Comparison of ENCODE assay signal across 8 cellular contexts in the genomic region with DNA sequence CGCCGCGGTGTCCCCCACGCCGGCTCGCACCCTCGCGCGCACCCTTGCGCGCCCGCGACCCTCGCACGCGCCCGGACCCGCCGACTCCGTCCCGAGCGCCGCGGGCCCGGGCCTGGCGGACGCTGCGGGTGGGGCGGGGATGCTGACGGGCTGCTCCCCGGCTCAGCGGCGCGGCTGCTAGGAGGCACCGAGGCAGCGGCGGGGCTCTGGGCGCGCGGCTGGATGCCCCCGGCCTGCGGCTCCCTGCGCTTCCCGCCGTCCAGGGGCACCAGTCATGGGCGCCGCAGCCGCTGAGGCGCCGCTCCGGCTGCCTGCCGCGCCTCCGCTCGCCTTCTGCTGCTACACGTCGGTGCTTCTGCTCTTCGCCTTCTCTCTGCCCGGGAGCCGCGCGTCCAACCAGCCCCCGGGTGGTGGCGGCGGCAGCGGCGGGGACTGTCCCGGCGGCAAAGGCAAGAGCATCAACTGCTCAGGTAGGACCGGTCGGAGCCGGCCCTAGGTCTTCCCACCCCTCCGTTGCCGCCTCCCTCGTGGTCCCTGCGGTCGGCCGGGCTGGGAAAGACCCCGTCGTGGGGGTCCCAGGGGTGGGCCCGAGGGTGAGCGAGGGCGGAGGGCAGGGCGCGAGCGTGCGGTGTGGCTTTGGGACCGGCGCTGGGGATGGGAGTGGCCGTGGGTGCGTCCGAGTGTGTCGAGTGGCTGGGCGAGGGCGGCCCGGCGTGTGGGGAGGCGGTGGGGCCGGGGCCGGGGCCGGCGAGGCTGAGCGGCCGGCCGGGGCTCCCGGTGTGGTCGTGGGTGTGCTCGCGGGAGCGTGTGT. TPM values are rescaled to one million over a fixed set of nuclear protein-coding genes. Genes with fewer than 3 reads are reported as not detected.
DNase-seq lines count a peak whose midpoint lies in the region; ATAC-seq and TF ChIP-seq lines count a peak whose summit lies in the region.

No MANE protein-coding gene starts in this region.

- peaks cover 9% of the 10 kb centered on the region for H3K27me3 Mint-ChIP-seq in GM23338 (ENCODE audit: insufficient read depth, low read depth, poor library complexity)
- H3K27me3 Mint-ChIP-seq in mesothelial cell of epicardium (ENCODE audit: low read depth), result no peaks in the 10 kb centered on the region

- no peaks in the 10 kb centered on the region for H3K9me2 ChIP-seq in GM23338 (ENCODE audit: insufficient read depth)

- H2AFZ ChIP-seq in GM23338, result no peak overlapping the region

- H3K36me3 ChIP-seq in GM23338 (ENCODE audit: insufficient read depth) (no peaks in the 10 kb centered on the region), thoracic aorta (no peaks in the 10 kb centered on the region)
- H3K36me3 ChIP-seq in effector memory CD4-positive, alpha-beta T cell (ENCODE audit: control insufficient read depth, insufficient read depth, low read length), result no peaks in the 10 kb centered on the region

- H4K20me1 ChIP-seq in GM23338 (replicated peaks; ENCODE audit: insufficient read depth), result peaks cover 15% of the 10 kb centered on the region; the same call in 1 of the 2 replicates

- peaks cover 45% of the 10 kb centered on the region for H3K79me2 ChIP-seq in GM23338 (replicated peaks; ENCODE audit: insufficient read depth)

- peak overlapping the region; percentile 88 for H3K4me3 Mint-ChIP-seq in GM23338
- H3K4me3 Mint-ChIP-seq in mesothelial cell of epicardium, result peak overlapping the region; percentile 74

- H3K4me1 ChIP-seq in GM23338 (ENCODE audit: insufficient read depth) (peaks cover 18% of the 10 kb centered on the region), thoracic aorta (ENCODE audit: control insufficient read depth in 1 of 2, low read depth in 2 of 2) (peaks cover 5 to 9% of the 10 kb centered on the region in 2 donors)
- H3K4me1 ChIP-seq in effector memory CD4-positive, alpha-beta T cell (ENCODE audit: control insufficient read depth, insufficient read depth, low read length, poor library complexity, severe bottlenecking), result no peaks in the 10 kb centered on the region

- TF ChIP-seq CTCF in GM12865 (IDR thresholded peaks at IDR 0.05; ENCODE audit: insufficient read depth, low read depth, low read length, missing control alignments) (no peak), GM23338 (conservative IDR thresholded peaks at IDR 0.05; ENCODE audit: low read depth in 2 of 2) (no peak), mesothelial cell of epicardium (IDR thresholded peaks at IDR 0.05; ENCODE audit: unreplicated experiment) (no peak), thoracic aorta (IDR thresholded peaks at IDR 0.05) (no peak)

- H3K4me3 ChIP-seq in GM12865 (ENCODE audit: low read depth, low read length), result peak overlapping the region; percentile 39
- peak overlapping the region; percentile 64 for H3K4me3 ChIP-seq in GM23338
- peak overlapping the region; percentile 45 for H3K4me3 ChIP-seq in effector memory CD4-positive, alpha-beta T cell (ENCODE audit: insufficient read depth, low read depth, low read length, poor library complexity, severe bottlenecking)
- H3K4me3 ChIP-seq in thoracic aorta, result peak overlapping the region; percentile 71

- DNase-seq in GM12865 (ENCODE audit: low read depth), result peak; percentile 34
- DNase-seq in GM23338 (ENCODE audit: low spot score), result peak; percentile 57
- peak; percentile 15 for DNase-seq in LoVo (ENCODE audit: low spot score)
- DNase-seq in activated CD4-positive, alpha-beta T cell treated with anti-CD3 and anti-CD28 coated beads for 48 hours, result peak; percentile 50
- DNase-seq in effector memory CD4-positive, alpha-beta T cell, result no peak
- DNase-seq in mesothelial cell of epicardium (ENCODE audit: low spot score in 2 of 2, unreplicated experiment in 2 of 2), result peak; percentile 33 to 64
- DNase-seq in thoracic aorta (ENCODE audit: low spot score), result no peak
- no peak for DNase-seq in HPDE6-E6E7 (ENCODE audit: extremely low spot score)

- no peaks in the 10 kb centered on the region for H3K9me3 ChIP-seq in effector memory CD4-positive, alpha-beta T cell (ENCODE audit: control insufficient read depth, low read length)
- no peaks in the 10 kb centered on the region for H3K9me3 ChIP-seq in thoracic aorta

- peaks cover 3% of the 10 kb centered on the region; the same call in 1 of the 3 replicates for H3K36me3 Mint-ChIP-seq in GM23338 (ENCODE audit: low read depth)
- H3K36me3 Mint-ChIP-seq in mesothelial cell of epicardium, result no peaks in the 10 kb centered on the region

- H3K27ac Mint-ChIP-seq in GM23338 (no peak overlapping the region), mesothelial cell of epicardium (no peak overlapping the region)

- ATAC-seq in GM23338 (peak; percentile 45), thoracic aorta (ENCODE audit: insufficient number of reproducible peaks, low FRiP score, low read depth) (no peak)

- H3K4me2 ChIP-seq in GM23338, result peak overlapping the region; percentile 84

- H3K27me3 ChIP-seq in GM23338 (ENCODE audit: insufficient read depth) (no peaks in the 10 kb centered on the region), thoracic aorta (replicated peaks; ENCODE audit: insufficient read depth) (no peaks in the 10 kb centered on the region)
- peaks cover 16% of the 10 kb centered on the region for H3K27me3 ChIP-seq in effector memory CD4-positive, alpha-beta T cell (replicated peaks; ENCODE audit: control insufficient read depth, insufficient read depth, low read length, poor library complexity, severe bottlenecking)

- H3K9me3 Mint-ChIP-seq in GM23338 (no peaks in the 10 kb centered on the region; the same call in 2 of the 3 replicates), mesothelial cell of epicardium (no peaks in the 10 kb centered on the region)

- no peak overlapping the region for H3K27ac ChIP-seq in GM23338 (ENCODE audit: low read depth)
- H3K27ac ChIP-seq in effector memory CD4-positive, alpha-beta T cell (ENCODE audit: insufficient read depth, low read length, poor library complexity, severe bottlenecking), result no peak overlapping the region
- H3K27ac ChIP-seq in thoracic aorta, result no peak overlapping the region

- H3F3A ChIP-seq in GM23338 (replicated peaks; ENCODE audit: low read depth), result 0 out of 2 replicates have a peak, but pooled peaks cover 4% of the 10 kb centered on the region

- peaks cover 35% of the 10 kb centered on the region for H3K4me1 Mint-ChIP-seq in GM23338
- peaks cover 14% of the 10 kb centered on the region for H3K4me1 Mint-ChIP-seq in mesothelial cell of epicardium

TF ChIP-seq in GM23338, 12 proteins besides CTCF, POLR2A, EP300 and RAD21 (continues in another document):
- TF ChIP-seq EZH2 (IDR thresholded peaks at IDR 0.05; ENCODE audit: low read depth, unreplicated experiment) (no peak), ZNF114 (CRISPR knock-in tag; IDR thresholded peaks at IDR 0.05) (no peak), CREB1 (CRISPR knock-in tag; IDR thresholded peaks at IDR 0.05; ENCODE audit: low read depth) (no peak), NANOG (IDR thresholded peaks at IDR 0.05; ENCODE audit: borderline replicate concordance) (no peak), POLR2AphosphoS5 (IDR thresholded peaks at IDR 0.05; ENCODE audit: low read depth) (no peak; the same call in 1 of the 2 replicates)
- TF ChIP-seq, protein P1, sequence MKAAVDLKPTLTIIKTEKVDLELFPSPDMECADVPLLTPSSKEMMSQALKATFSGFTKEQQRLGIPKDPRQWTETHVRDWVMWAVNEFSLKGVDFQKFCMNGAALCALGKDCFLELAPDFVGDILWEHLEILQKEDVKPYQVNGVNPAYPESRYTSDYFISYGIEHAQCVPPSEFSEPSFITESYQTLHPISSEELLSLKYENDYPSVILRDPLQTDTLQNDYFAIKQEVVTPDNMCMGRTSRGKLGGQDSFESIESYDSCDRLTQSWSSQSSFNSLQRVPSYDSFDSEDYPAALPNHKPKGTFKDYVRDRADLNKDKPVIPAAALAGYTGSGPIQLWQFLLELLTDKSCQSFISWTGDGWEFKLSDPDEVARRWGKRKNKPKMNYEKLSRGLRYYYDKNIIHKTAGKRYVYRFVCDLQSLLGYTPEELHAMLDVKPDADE (IDR thresholded peaks at IDR 0.05), result no peak

RNA-seq across cellular contexts. Expression of a gene that starts 0.5 kb away (rescaled TPM):
- total RNA-seq in GM23338 (2014; rRNA removed; shearing (Covaris generic)), result 75.8 and 85.2 TPM in 2 replicates
- 6.6 and 12.8 TPM in 2 replicates for polyA plus RNA-seq in GM23338 (2016; fragmentation: Nextera tagmentation; extraction: Ambion mirVana)
- 19.6 to 25.5 TPM (median 24.3 TPM) in 3 replicates for total RNA-seq in mesothelial cell of epicardium
- not detected for total RNA-seq in thoracic aorta

RNA-seq across cellular contexts. Expression of a gene that starts 46.5 kb away (rescaled TPM):
- total RNA-seq in GM23338 (2014; rRNA removed; shearing (Covaris generic)), result 30.6 and 34.5 TPM in 2 replicates
- polyA plus RNA-seq in GM23338 (2016; fragmentation: Nextera tagmentation; extraction: Ambion mirVana), result 19.0 and 19.7 TPM in 2 replicates
- total RNA-seq in mesothelial cell of epicardium (34.7 to 36.6 TPM (median 35.4 TPM) in 3 replicates), thoracic aorta (10 to 100 TPM; 15.9 to 18.3 TPM)

Comparison
In these comparisons a context has a peak if more than half of its experiments do, and no peak if none do; other contexts are left out.
1. DNase-seq: peak in GM12865 (single experiment), GM23338 (single experiment), LoVo (single experiment), activated CD4-positive, alpha-beta T cell treated with anti-CD3 and anti-CD28 coated beads for 48 hours (single experiment) and mesothelial cell of epicardium (2 of 2); none in effector memory CD4-positive, alpha-beta T cell (0 of 3), thoracic aorta (single experiment) and HPDE6-E6E7 (single experiment).
2. RNA of a gene that starts 0.5 kb away (total RNA-seq): 75.8 to 85.2 TPM in GM23338 and 19.6 to 25.5 TPM in mesothelial cell of epicardium; not detected in thoracic aorta; every median in the first group is over 10 times any median in the second.
3. Peak in every context shown above with its lines, with median percentiles within 50 percentile points of each other: H3K4me3 ChIP-seq.